ENCODE assay signal across 24 cellular contexts in genomic region chr7:101795461-101795860, GRCh38.
"Had no signal": no experiment of that assay in that cellular context is flagged by ENCODE, and none has a peak within 500 bp of the region (broad histone marks: within the 10 kb centered on the region; RNA-seq: fewer than 3 reads in every experiment).

No MANE protein-coding gene starts in this region.

- H3K27me3 ChIP-seq: hepatocyte, right atrium auricular region, right lobe of liver, testis, thyroid gland, transverse colon, upper lobe of left lung had no signal

- ATAC-seq: heart left ventricle; mucosa of descending colon; naive thymus-derived CD4-positive, alpha-beta T cell; natural killer cell treated with Interleukin-12 subunit alpha and Interleukin-12 subunit beta and Interleukin-15 and Interleukin-18, amount 100 ng/mL, for 72 hours; right lobe of liver; stimulated activated naive B cell treated with anti-CD40 and anti-IgM and Interleukin-4, amounts not matched to agents 10 μg/mL and 1 μg/mL and 100 μg/mL, for 72 hours; stimulated activated naive CD8-positive, alpha-beta T cell treated with anti-CD3 and anti-CD28 coated beads, Interleukin-15, Interleukin-2, amounts not matched to agents 100 U/mL and 50 U/mL, for 24 hours had no signal

- H3K4me1 ChIP-seq: parathyroid adenoma, right lobe of liver, stomach, testis, transverse colon, upper lobe of left lung had no signal

- DNase-seq: glutamatergic neuron; heart left ventricle; left ventricle myocardium inferior; mesendoderm; midbrain; naive thymus-derived CD4-positive, alpha-beta T cell; nucleus accumbens; stimulated activated CD4-positive, alpha-beta T cell treated with anti-CD3 and anti-CD28 coated beads, Interleukin-1b, Interleukin-23, amount 100 ng/mL, for 48 hours; stimulated activated CD4-positive, alpha-beta T cell treated with anti-CD3 and anti-CD28 coated beads, Interleukin-4, amount 100 ng/mL, for 1 hour; stimulated activated naive B cell treated with anti-CD40 and anti-IgM and Interleukin-4, amounts not matched to agents 10 μg/mL and 1 μg/mL and 100 μg/mL, for 72 hours; stimulated activated naive CD8-positive, alpha-beta T cell treated with anti-CD3 and anti-CD28 coated beads, Interleukin-15, Interleukin-2, amounts not matched to agents 100 U/mL and 50 U/mL, for 24 hours; stomach; testis; thyroid gland; transverse colon; upper lobe of left lung had no signal

- H3K9ac ChIP-seq: parathyroid adenoma had no signal

- H3K36me3 ChIP-seq: heart left ventricle, left ventricle myocardium inferior, right atrium auricular region, right lobe of liver, stomach, thyroid gland, transverse colon, upper lobe of left lung had no signal

- H3K9me3 ChIP-seq: heart left ventricle, left ventricle myocardium inferior, mucosa of descending colon, right atrium auricular region, right lobe of liver, stomach, testis, thyroid gland, transverse colon, upper lobe of left lung had no signal

- H3K4me2 ChIP-seq: hepatocyte had no signal

- H2AFZ ChIP-seq: hepatocyte, parathyroid adenoma had no signal

- H3K79me2 ChIP-seq: hepatocyte, parathyroid adenoma had no signal

- H3K27ac ChIP-seq: heart left ventricle, hepatocyte, left ventricle myocardium inferior, parathyroid adenoma, right atrium auricular region, right lobe of liver, skin epidermis, stomach, testis, thyroid gland, transverse colon, upper lobe of left lung had no signal

- H3K4me3 ChIP-seq: heart left ventricle, hepatocyte, left ventricle myocardium inferior, lung, mucosa of descending colon, right atrium auricular region, right lobe of liver, skin epidermis, stomach, testis, thyroid gland, transverse colon, upper lobe of left lung had no signal
